8 cellular contexts compared by ENCODE assay signal in the genomic region with DNA sequence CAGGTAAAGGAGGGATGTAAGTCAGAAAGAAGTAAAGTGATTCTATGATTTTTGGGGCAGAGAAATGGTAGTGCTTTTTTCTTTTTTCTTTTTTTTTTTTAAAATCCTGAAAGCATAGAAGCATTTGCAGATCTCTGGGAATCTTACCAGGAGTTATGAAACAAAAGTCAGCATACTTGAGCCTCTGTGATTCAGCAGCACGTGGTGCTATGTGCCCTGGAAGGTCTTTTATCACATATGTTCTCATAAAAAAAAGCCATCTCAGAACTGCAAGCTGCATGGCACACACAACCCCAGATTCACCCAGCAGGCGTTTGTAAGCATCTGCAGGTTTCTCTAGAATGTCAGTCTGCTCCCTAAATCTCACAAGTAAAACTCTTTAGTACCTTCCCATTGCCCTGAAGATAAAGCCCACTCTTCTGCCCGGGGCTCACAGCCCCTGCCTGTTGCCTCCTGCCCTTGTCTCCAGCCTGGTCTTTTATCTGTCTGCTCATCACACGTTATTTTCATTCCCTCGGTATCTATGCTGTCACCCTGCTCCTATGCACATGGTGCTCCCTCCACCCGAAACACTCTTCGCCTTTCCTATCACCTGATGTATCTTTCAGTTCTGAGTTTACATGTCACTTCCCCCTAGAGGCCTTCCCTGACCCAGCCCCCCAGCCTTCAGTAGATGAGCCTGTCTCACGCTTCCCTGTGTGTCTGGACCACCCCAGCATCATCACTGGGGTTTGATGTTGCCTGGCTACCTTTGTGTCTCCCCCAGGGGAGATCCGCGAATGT.
DNase-seq lines count a peak whose midpoint lies in the region; ATAC-seq and TF ChIP-seq lines count a peak whose summit lies in the region.

No MANE protein-coding gene starts in this region.

- no peak overlapping the region for H2AK5ac ChIP-seq in IMR-90 (ENCODE audit: low read depth, low read length)

- H2BK20ac ChIP-seq in IMR-90 (ENCODE audit: low read depth, low read length) = no peak overlapping the region; the same call in 1 of the 2 replicates

- H2BK15ac ChIP-seq in IMR-90 (ENCODE audit: low read depth, low read length) = no peak overlapping the region

- no peak overlapping the region for H3K23ac ChIP-seq in IMR-90 (ENCODE audit: low read depth, low read length)

- no peak overlapping the region for H3K56ac ChIP-seq in IMR-90 (ENCODE audit: extremely low read depth, insufficient read depth, low read length)

- H4K5ac ChIP-seq in IMR-90 (ENCODE audit: low read depth, low read length) = peak overlapping the region; percentile 58; the same call in 1 of the 2 replicates

- H3K79me1 ChIP-seq in IMR-90 (ENCODE audit: low read depth in 1 of 2, low read length in 2 of 2) = no peaks in the 10 kb centered on the region

- TF ChIP-seq POLR2A in IMR-90 (IDR thresholded peaks at IDR 0.05; ENCODE audit: low read depth, low read length) = no peak

- H3K9me3 ChIP-seq in IMR-90 (ENCODE audit: control insufficient read depth, insufficient read depth, low read length) = no peaks in the 10 kb centered on the region

- DNase-seq in GM03348 (ENCODE audit: low spot score) (peak; percentile 89), IMR-90 (peak; percentile 89), iris pigment epithelial cell (ENCODE audit: low read depth) (peak; percentile 85), GDM1 (lab: John Stamatoyannopoulos, UW) (no peak), T-helper 9 cell (no peak), cerebellum (ENCODE audit: low spot score) (no peak), NCI-H345 treated with DMSO at 0.1 percent for 48 hours (lab: John Stamatoyannopoulos, UW; ENCODE audit: unreplicated experiment) (no peak)

- ATAC-seq in GM21576 (IDR thresholded peaks at IDR 0.05; ENCODE audit: unreplicated experiment) (peak; percentile 87), IMR-90 (ENCODE audit: low read depth) (peak; percentile 82)

- no peak overlapping the region for H4K8ac ChIP-seq in IMR-90 (ENCODE audit: low read depth in 2 of 2, low read length in 2 of 2)

- no peak overlapping the region for H4K91ac ChIP-seq in IMR-90 (ENCODE audit: insufficient read depth, low read depth, low read length)

- intact Hi-C loops in IMR-90 (cut with micrococcal nuclease) = no loop called here

- no peak overlapping the region for H3K4ac ChIP-seq in IMR-90 (ENCODE audit: low read depth, low read length)

- POLR2A ChIA-PET in IMR-90 (lab: Charles Lee; ENCODE audit: unreplicated experiment) = no interaction called here

- H2AK9ac ChIP-seq in IMR-90 (replicated peaks; ENCODE audit: low read depth, low read length, poor library complexity) = peak overlapping the region; percentile 9

- H2AFZ ChIP-seq in IMR-90 (replicated peaks; ENCODE audit: low read length, poor library complexity) = peak overlapping the region; percentile 68

- no peak overlapping the region for H3K14ac ChIP-seq in IMR-90 (replicated peaks; ENCODE audit: low read depth, low read length)

- H3K36me3 ChIP-seq in IMR-90 (ENCODE audit: control insufficient read depth, insufficient read depth, low read length) = no peaks in the 10 kb centered on the region

- H2BK120ac ChIP-seq in IMR-90 (ENCODE audit: low read depth, low read length) = no peak overlapping the region

- TF ChIP-seq RAD21 in IMR-90 (IDR thresholded peaks at IDR 0.05; ENCODE audit: low read length) = no peak

- peak overlapping the region; percentile 42; the same call in 1 of the 2 replicates for H3K4me2 ChIP-seq in IMR-90 (ENCODE audit: low read depth, low read length)

- no peaks in the 10 kb centered on the region for H4K20me1 ChIP-seq in IMR-90 (ENCODE audit: insufficient read depth, low read length)

- H3K4me1 ChIP-seq in IMR-90 (ENCODE audit: control insufficient read depth, insufficient read depth, low read length) = peaks cover 17% of the 10 kb centered on the region; the same call in 1 of the 2 replicates

- no peak overlapping the region for H3K4me3 ChIP-seq in IMR-90 (ENCODE audit: insufficient read depth, low read depth, low read length)

- 55% methylated on average over 4 of the region's 10 CpGs; no CpG with 5 or more reads in 1 of the 2 experiments for WGBS in IMR-90 (ENCODE audit: extremely low coverage in 2 of 2, insufficient read length in 1 of 2), 2 experiments

- H3K9me1 ChIP-seq in IMR-90 (ENCODE audit: insufficient read depth, low read length) = no peaks in the 10 kb centered on the region

- peaks cover 14% of the 10 kb centered on the region; the same call in 1 of the 2 replicates for H3K27me3 ChIP-seq in IMR-90 (ENCODE audit: control insufficient read depth, insufficient read depth, low read length)

- no TSS peak for BruUV-seq in IMR-90 (replicated peaks; lab: Mats Ljungman, UMichigan)

- dilution Hi-C loops in IMR-90 (cut with HindIII; ENCODE audit: low sequenced_read_pairs, unreplicated experiment) = no loop called here

- in situ Hi-C loops in IMR-90 (cut with MboI; ENCODE audit: low sequenced_read_pairs) = no loop called here

- CTCF ChIA-PET in IMR-90 (lab: Yijun Ruan, JAX) = interaction anchor here (0.6 kb wide), 1 partner anchor 508 kb away, joined by 5 read pairs; no protein-coding TSS in a partner anchor

- H3K27ac ChIP-seq in IMR-90 (ENCODE audit: insufficient read depth, low read length) = peak overlapping the region; percentile 82; the same call in 1 of the 2 replicates

- no peak for TF ChIP-seq CTCF in IMR-90 (conservative IDR thresholded peaks at IDR 0.05; ENCODE audit: low read depth, low read length)

- no peak overlapping the region for H2BK5ac ChIP-seq in IMR-90 (ENCODE audit: low read depth, low read length, poor library complexity, severe bottlenecking)

- H3K18ac ChIP-seq in IMR-90 (ENCODE audit: low read depth, low read length) = peak overlapping the region; percentile 63; the same call in 1 of the 2 replicates

- H3K9ac ChIP-seq in IMR-90 (ENCODE audit: low read depth, low read length) = no peak overlapping the region

TF ChIP-seq in IMR-90, 13 proteins besides CTCF, POLR2A, EP300 and RAD21:
- TF ChIP-seq RCOR1 (IDR thresholded peaks at IDR 0.05; ENCODE audit: insufficient replicate concordance, low read length) = no peak
- no peak for TF ChIP-seq FOS (IDR thresholded peaks at IDR 0.05; ENCODE audit: low read depth, low read length)
- no peak for TF ChIP-seq MXI1 (IDR thresholded peaks at IDR 0.05; ENCODE audit: borderline replicate concordance, low read depth, low read length)
- TF ChIP-seq CHD1 (IDR thresholded peaks at IDR 0.05; ENCODE audit: low read depth, low read length) = no peak
- no peak for TF ChIP-seq RFX5 (IDR thresholded peaks at IDR 0.05; ENCODE audit: low read depth, low read length)
- TF ChIP-seq NFE2L2 (IDR thresholded peaks at IDR 0.05; ENCODE audit: low read depth, low read length) = no peak
- no peak for TF ChIP-seq MAZ (IDR thresholded peaks at IDR 0.05; ENCODE audit: borderline replicate concordance, low read depth, low read length)
- TF ChIP-seq, protein P1, sequence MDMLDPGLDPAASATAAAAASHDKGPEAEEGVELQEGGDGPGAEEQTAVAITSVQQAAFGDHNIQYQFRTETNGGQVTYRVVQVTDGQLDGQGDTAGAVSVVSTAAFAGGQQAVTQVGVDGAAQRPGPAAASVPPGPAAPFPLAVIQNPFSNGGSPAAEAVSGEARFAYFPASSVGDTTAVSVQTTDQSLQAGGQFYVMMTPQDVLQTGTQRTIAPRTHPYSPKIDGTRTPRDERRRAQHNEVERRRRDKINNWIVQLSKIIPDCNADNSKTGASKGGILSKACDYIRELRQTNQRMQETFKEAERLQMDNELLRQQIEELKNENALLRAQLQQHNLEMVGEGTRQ (IDR thresholded peaks at IDR 0.05; ENCODE audit: low read depth, low read length) = peak; percentile 92
- TF ChIP-seq, protein P2, sequence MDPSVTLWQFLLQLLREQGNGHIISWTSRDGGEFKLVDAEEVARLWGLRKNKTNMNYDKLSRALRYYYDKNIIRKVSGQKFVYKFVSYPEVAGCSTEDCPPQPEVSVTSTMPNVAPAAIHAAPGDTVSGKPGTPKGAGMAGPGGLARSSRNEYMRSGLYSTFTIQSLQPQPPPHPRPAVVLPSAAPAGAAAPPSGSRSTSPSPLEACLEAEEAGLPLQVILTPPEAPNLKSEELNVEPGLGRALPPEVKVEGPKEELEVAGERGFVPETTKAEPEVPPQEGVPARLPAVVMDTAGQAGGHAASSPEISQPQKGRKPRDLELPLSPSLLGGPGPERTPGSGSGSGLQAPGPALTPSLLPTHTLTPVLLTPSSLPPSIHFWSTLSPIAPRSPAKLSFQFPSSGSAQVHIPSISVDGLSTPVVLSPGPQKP (IDR thresholded peaks at IDR 0.05; ENCODE audit: borderline replicate concordance, low read depth, low read length) = no peak
- no peak for TF ChIP-seq SMC3 (IDR thresholded peaks at IDR 0.05; ENCODE audit: low read depth, low read length)
- TF ChIP-seq BHLHE40 (IDR thresholded peaks at IDR 0.05; ENCODE audit: low read depth, low read length) = peak; percentile 68
- TF ChIP-seq CEBPB (IDR thresholded peaks at IDR 0.05; ENCODE audit: low read depth, low read length) = no peak
- no peak for TF ChIP-seq MAFK (IDR thresholded peaks at IDR 0.05; ENCODE audit: low read depth, low read length)
TF ChIP-seq in IMR-90: peak in this region for 2.

Comparison
In these comparisons a context has a peak if more than half of its experiments do, and no peak if none do; other contexts are left out.
1. DNase-seq: peak in GM03348 (single experiment), IMR-90 (single experiment) and iris pigment epithelial cell (single experiment); none in GDM1 (single experiment), T-helper 9 cell (single experiment), cerebellum (single experiment) and NCI-H345 treated with DMSO at 0.1 percent for 48 hours (single experiment).